ENCODE assay signal across 14 cellular contexts in genomic region chr22:17866621-17867020, GRCh38.
DNase-seq lines count a peak whose midpoint lies in the region; ATAC-seq and TF ChIP-seq lines count a peak whose summit lies in the region.
"Had no signal": no experiment of that assay in that cellular context is flagged by ENCODE, and none has a peak within 500 bp of the region (broad histone marks: within the 10 kb centered on the region; RNA-seq: fewer than 3 reads in every experiment).

No MANE protein-coding gene starts in this region.

- H3K36me3 ChIP-seq in gastroesophageal sphincter, result peaks cover 0 to 81% of the 10 kb centered on the region in 2 donors
- H3K36me3 ChIP-seq in sigmoid colon, result peaks cover 9 to 67% (median 31%) of the 10 kb centered on the region in 4 donors

- H3K27ac ChIP-seq in gastroesophageal sphincter (peak overlapping the region in 3 of 4 donors; percentile 50 to 67 (median 66)), sigmoid colon (peak overlapping the region in 3 of 4 donors; percentile 57 to 72 (median 72))

- 88% methylated on average over 7 of the region's 7 CpGs for WGBS in gastroesophageal sphincter (ENCODE audit: low coverage in 1 of 2), 2 donors
- 89 to 92% methylated on average over 7 of the region's 7 CpGs for WGBS in sigmoid colon, 2 donors

- DNase-seq in left ventricle myocardium superior (peak; percentile 12), Right ventricle myocardium superior (no peak), sigmoid colon (no peak), KBM-7 (no peak)
- DNase-seq: Caco-2, KG1, NCI-H1092, NCI-H1694, NCI-H748 treated with DMSO at 0.1 percent for 48 hours had no signal

- ATAC-seq in left ventricle myocardium superior (no peak), Right ventricle myocardium superior (ENCODE audit: poor library complexity) (no peak), gastroesophageal sphincter (no peak), HG03439 (IDR thresholded peaks at IDR 0.05; ENCODE audit: unreplicated experiment) (no peak), GM18867 (IDR thresholded peaks at IDR 0.05; ENCODE audit: unreplicated experiment) (no peak), GM21390 (IDR thresholded peaks at IDR 0.05; ENCODE audit: unreplicated experiment) (no peak)
- ATAC-seq: SK-N-SH treated with all-trans-retinoic acid at 6 μM for 48 hours had no signal

- TF ChIP-seq CTCF in gastroesophageal sphincter (IDR thresholded peaks at IDR 0.05), result no peak
- no peak for TF ChIP-seq CTCF in sigmoid colon (IDR thresholded peaks at IDR 0.05)

- H3K4me1 ChIP-seq in gastroesophageal sphincter (peaks cover 0 to 39% (median 11%) of the 10 kb centered on the region in 3 donors), sigmoid colon (peaks cover 0 to 38% (median 32%) of the 10 kb centered on the region in 4 donors)
- H3K4me1 ChIP-seq: Caco-2 had no signal

- in situ Hi-C loops in KBM-7 (cut with MboI; ENCODE audit: low pct_unique_long_range_greater_than_20kb, low sequenced_read_pairs), result no loop called here

- TF ChIP-seq POLR2A in gastroesophageal sphincter (IDR thresholded peaks at IDR 0.05) (no peak), sigmoid colon (IDR thresholded peaks at IDR 0.05) (no peak)

- H3K4me3 ChIP-seq in gastroesophageal sphincter (no peak overlapping the region), sigmoid colon (no peak overlapping the region)

- intact Hi-C loops in left ventricle myocardium superior (cut with micrococcal nuclease), result no loop called here
- intact Hi-C loops in Right ventricle myocardium superior (cut with DNase I), result no loop called here
- intact Hi-C loops in sigmoid colon (cut with DNase I), result no loop called here

- H3K27me3 ChIP-seq in gastroesophageal sphincter, result no peaks in the 10 kb centered on the region
- H3K27me3 ChIP-seq in sigmoid colon, result no peaks in the 10 kb centered on the region

- H3K9me3 ChIP-seq in gastroesophageal sphincter, result no peaks in the 10 kb centered on the region
- no peaks in the 10 kb centered on the region for H3K9me3 ChIP-seq in sigmoid colon
- H3K9me3 ChIP-seq: Caco-2 had no signal

- TF ChIP-seq EP300 in gastroesophageal sphincter (IDR thresholded peaks at IDR 0.05) (no peak), sigmoid colon (IDR thresholded peaks at IDR 0.05) (no peak)
